Comparison of ENCODE assay signal across 7 cellular contexts in the genomic region with DNA sequence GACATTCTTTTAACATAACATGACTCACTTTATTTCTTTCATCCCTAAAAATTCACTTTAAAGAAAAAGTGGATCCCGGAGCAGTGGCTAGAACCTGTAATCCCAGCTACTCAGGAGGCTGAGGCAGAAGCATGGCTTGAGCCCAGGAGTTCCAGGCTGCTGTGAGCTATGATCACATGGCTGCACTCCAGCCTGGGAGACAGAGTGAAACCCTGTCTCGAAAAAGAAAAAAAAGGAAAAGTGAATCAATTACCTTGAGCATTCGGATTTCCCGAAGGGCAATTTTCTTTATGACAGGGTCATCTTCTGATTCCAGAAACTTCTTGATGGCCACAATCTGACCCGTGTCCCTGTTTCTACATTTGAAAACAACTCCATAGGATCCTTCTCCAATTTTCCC. TPM values are rescaled to one million over a fixed set of nuclear protein-coding genes. Genes with fewer than 3 reads are reported as not detected.
DNase-seq lines count a peak whose midpoint lies in the region; ATAC-seq and TF ChIP-seq lines count a peak whose summit lies in the region.

No MANE protein-coding gene starts in this region.

- no peak for ATAC-seq in activated CD8-positive, alpha-beta T cell treated with anti-CD3 and anti-CD28 coated beads for 36 hours
- no peak for ATAC-seq in stimulated activated naive B cell treated with anti-CD40 and anti-IgM and Interleukin-4, amounts not matched to agents 10 μg/mL and 1 μg/mL and 100 μg/mL, for 72 hours (replicated peaks)
- no peak for ATAC-seq in HG03196 (IDR thresholded peaks at IDR 0.05; ENCODE audit: unreplicated experiment)

- POLR2A ChIA-PET in HEK293 (lab: Yijun Ruan, JAX): no interaction called here
- POLR2A ChIA-PET in activated CD8-positive, alpha-beta T cell treated with anti-CD3 and anti-CD28 coated beads for 36 hours (lab: Charles Lee): interaction anchor here (1.9 kb wide), 1 partner anchor 33 kb away, joined by 5 read pairs; no protein-coding TSS in a partner anchor

- DNase-seq in activated CD8-positive, alpha-beta T cell treated with anti-CD3 and anti-CD28 coated beads for 36 hours: no peak
- DNase-seq in immature natural killer cell: no peak
- DNase-seq in stimulated activated naive B cell treated with anti-CD40 and anti-IgM and Interleukin-4, amounts not matched to agents 10 μg/mL and 1 μg/mL and 100 μg/mL, for 72 hours: no peak
- no peak for DNase-seq in NOMO-1 treated with DMSO at 0.1 percent for 48 hours (lab: John Stamatoyannopoulos, UW; ENCODE audit: unreplicated experiment)
- no peak for DNase-seq in inferior parietal cortex (ENCODE audit: extremely low spot score)

- H3K27ac Mint-ChIP-seq in activated CD8-positive, alpha-beta T cell treated with anti-CD3 and anti-CD28 coated beads for 36 hours: no peak overlapping the region
- H3K27ac Mint-ChIP-seq in immature natural killer cell: no peak overlapping the region
- no peak overlapping the region for H3K27ac Mint-ChIP-seq in stimulated activated naive B cell treated with anti-CD40 and anti-IgM and Interleukin-4, amounts not matched to agents 10 μg/mL and 1 μg/mL and 100 μg/mL, for 72 hours

- H3K27me3 Mint-ChIP-seq in activated CD8-positive, alpha-beta T cell treated with anti-CD3 and anti-CD28 coated beads for 36 hours: peaks cover 5% of the 10 kb centered on the region
- peaks cover 3 to 7% (median 5%) of the 10 kb centered on the region in 3 donors for H3K27me3 Mint-ChIP-seq in immature natural killer cell (ENCODE audit: low read depth in 3 of 3)
- H3K27me3 Mint-ChIP-seq in stimulated activated naive B cell treated with anti-CD40 and anti-IgM and Interleukin-4, amounts not matched to agents 10 μg/mL and 1 μg/mL and 100 μg/mL, for 72 hours: peaks cover 0 to 4% of the 10 kb centered on the region in 2 donors

- H3K4me1 ChIP-seq in HEK293 (ENCODE audit: control insufficient read depth, insufficient read depth, low read length): peaks cover 16% of the 10 kb centered on the region

- intact Hi-C loops in activated CD8-positive, alpha-beta T cell treated with anti-CD3 and anti-CD28 coated beads for 36 hours (cut with micrococcal nuclease): no loop called here

- TF ChIP-seq CTCF in HEK293 (tag by site-specific recombination; IDR thresholded peaks at IDR 0.05): no peak
- no peak for TF ChIP-seq CTCF in activated CD8-positive, alpha-beta T cell treated with anti-CD3 and anti-CD28 coated beads for 36 hours (IDR thresholded peaks at IDR 0.05)

- H3K9me3 ChIP-seq in HEK293 (ENCODE audit: control insufficient read depth, insufficient read depth, low read depth, low read length): no peaks in the 10 kb centered on the region

- peaks cover 2% of the 10 kb centered on the region for H3K36me3 Mint-ChIP-seq in activated CD8-positive, alpha-beta T cell treated with anti-CD3 and anti-CD28 coated beads for 36 hours (ENCODE audit: low read depth)
- H3K36me3 Mint-ChIP-seq in immature natural killer cell: peaks cover 0 to 5% (median 3%) of the 10 kb centered on the region in 3 donors
- peaks cover 2 to 12% of the 10 kb centered on the region in 2 donors for H3K36me3 Mint-ChIP-seq in stimulated activated naive B cell treated with anti-CD40 and anti-IgM and Interleukin-4, amounts not matched to agents 10 μg/mL and 1 μg/mL and 100 μg/mL, for 72 hours

- CTCF ChIA-PET in HEK293 (lab: Yijun Ruan, JAX): interaction anchor here (1.6 kb wide), 1 partner anchor 74 kb away, joined by 8 read pairs; no protein-coding TSS in a partner anchor
- CTCF ChIA-PET in activated CD8-positive, alpha-beta T cell treated with anti-CD3 and anti-CD28 coated beads for 36 hours (lab: Charles Lee): interaction anchor here (1.3 kb wide), 1 partner anchor 30 kb away, joined by 3 read pairs; no protein-coding TSS in a partner anchor

- no peaks in the 10 kb centered on the region for H3K36me3 ChIP-seq in HEK293 (ENCODE audit: control insufficient read depth in 2 of 2, insufficient read depth in 1 of 2, low read length in 2 of 2)

- peak overlapping the region; percentile 80 for H3K4me3 Mint-ChIP-seq in activated CD8-positive, alpha-beta T cell treated with anti-CD3 and anti-CD28 coated beads for 36 hours
- peak overlapping the region; percentile 87 to 100 (median 94) for H3K4me3 Mint-ChIP-seq in immature natural killer cell
- peak overlapping the region; percentile 87 to 88 for H3K4me3 Mint-ChIP-seq in stimulated activated naive B cell treated with anti-CD40 and anti-IgM and Interleukin-4, amounts not matched to agents 10 μg/mL and 1 μg/mL and 100 μg/mL, for 72 hours

- H3K27ac ChIP-seq in HEK293 (ENCODE audit: extremely low read depth, low read depth, low read length): no peak overlapping the region

- peaks cover 10% of the 10 kb centered on the region for H3K4me1 Mint-ChIP-seq in activated CD8-positive, alpha-beta T cell treated with anti-CD3 and anti-CD28 coated beads for 36 hours (ENCODE audit: low read depth)
- peaks cover 13 to 17% of the 10 kb centered on the region in 2 donors for H3K4me1 Mint-ChIP-seq in immature natural killer cell
- H3K4me1 Mint-ChIP-seq in stimulated activated naive B cell treated with anti-CD40 and anti-IgM and Interleukin-4, amounts not matched to agents 10 μg/mL and 1 μg/mL and 100 μg/mL, for 72 hours: peaks cover 23 to 31% of the 10 kb centered on the region in 2 donors

- H3K4me3 ChIP-seq in HEK293 (ENCODE audit: low read depth, low read length): no peak overlapping the region

- no peaks in the 10 kb centered on the region for H3K9me3 Mint-ChIP-seq in activated CD8-positive, alpha-beta T cell treated with anti-CD3 and anti-CD28 coated beads for 36 hours
- no peaks in the 10 kb centered on the region for H3K9me3 Mint-ChIP-seq in immature natural killer cell
- H3K9me3 Mint-ChIP-seq in stimulated activated naive B cell treated with anti-CD40 and anti-IgM and Interleukin-4, amounts not matched to agents 10 μg/mL and 1 μg/mL and 100 μg/mL, for 72 hours: no peaks in the 10 kb centered on the region

TF ChIP-seq in HEK293, 187 proteins besides CTCF, POLR2A, EP300 and RAD21:
- TF ChIP-seq ZFHX2 (tag by site-specific recombination; conservative IDR thresholded peaks at IDR 0.05): no peak
- TF ChIP-seq PRDM1 (tag by site-specific recombination; IDR thresholded peaks at IDR 0.05): 0 out of 2 replicates have a peak, but pooled peaks have one; percentile 30
- no peak for TF ChIP-seq ZBTB17 (tag by site-specific recombination; IDR thresholded peaks at IDR 0.05)
- no peak for TF ChIP-seq ZNF24 (tag by site-specific recombination; IDR thresholded peaks at IDR 0.05)
- no peak for TF ChIP-seq ZBTB1 (tag by site-specific recombination; IDR thresholded peaks at IDR 0.05)
- TF ChIP-seq ZNF600 (tag by site-specific recombination; IDR thresholded peaks at IDR 0.05): no peak

RNA-seq across cellular contexts. Expression of gene CDKL1, which starts 1.2 kb away (rescaled TPM):
- 1 to 10 TPM; 3.3 to 7.7 TPM for total RNA-seq in activated CD8-positive, alpha-beta T cell treated with anti-CD3 and anti-CD28 coated beads for 36 hours
- polyA plus RNA-seq in immature natural killer cell: 1 to 10 TPM; 3.6 to 9.9 (median 5.4) TPM
